Comparison of ENCODE assay signal across 1 cellular context in the genomic region with DNA sequence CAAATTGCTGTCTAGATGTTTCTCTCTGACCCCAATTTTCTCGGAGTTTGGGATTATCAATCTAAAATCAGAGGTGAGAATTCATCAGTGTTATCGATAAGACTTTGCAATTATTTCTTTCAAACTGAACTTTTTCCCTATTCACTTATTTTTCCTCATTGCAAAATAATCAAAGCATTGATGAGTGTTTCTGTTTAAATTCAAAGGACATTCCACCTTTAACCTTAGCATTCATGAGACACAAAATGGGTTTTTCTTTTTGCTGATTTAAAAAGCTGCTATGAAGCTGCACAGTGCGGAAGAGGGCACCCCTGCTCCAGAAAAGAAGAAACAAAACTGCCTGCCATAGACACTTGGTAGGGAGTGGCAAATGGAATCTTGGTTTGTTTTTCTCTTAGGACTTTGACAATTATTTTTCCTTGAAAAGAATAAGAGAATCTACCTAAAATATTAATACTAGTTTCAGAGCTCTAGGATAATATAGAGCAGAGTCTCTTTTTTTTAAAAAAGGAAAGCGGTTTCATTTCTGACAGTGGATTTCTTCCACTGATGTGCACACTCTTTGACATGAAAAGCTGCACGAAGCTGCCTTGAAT.
TF ChIP-seq lines count a peak whose summit lies in the region.

No MANE protein-coding gene starts in this region.

TF ChIP-seq in K562, 482 proteins besides CTCF, POLR2A, EP300 and RAD21 (continued from another document and continues in another):
- TF ChIP-seq, protein P1, sequence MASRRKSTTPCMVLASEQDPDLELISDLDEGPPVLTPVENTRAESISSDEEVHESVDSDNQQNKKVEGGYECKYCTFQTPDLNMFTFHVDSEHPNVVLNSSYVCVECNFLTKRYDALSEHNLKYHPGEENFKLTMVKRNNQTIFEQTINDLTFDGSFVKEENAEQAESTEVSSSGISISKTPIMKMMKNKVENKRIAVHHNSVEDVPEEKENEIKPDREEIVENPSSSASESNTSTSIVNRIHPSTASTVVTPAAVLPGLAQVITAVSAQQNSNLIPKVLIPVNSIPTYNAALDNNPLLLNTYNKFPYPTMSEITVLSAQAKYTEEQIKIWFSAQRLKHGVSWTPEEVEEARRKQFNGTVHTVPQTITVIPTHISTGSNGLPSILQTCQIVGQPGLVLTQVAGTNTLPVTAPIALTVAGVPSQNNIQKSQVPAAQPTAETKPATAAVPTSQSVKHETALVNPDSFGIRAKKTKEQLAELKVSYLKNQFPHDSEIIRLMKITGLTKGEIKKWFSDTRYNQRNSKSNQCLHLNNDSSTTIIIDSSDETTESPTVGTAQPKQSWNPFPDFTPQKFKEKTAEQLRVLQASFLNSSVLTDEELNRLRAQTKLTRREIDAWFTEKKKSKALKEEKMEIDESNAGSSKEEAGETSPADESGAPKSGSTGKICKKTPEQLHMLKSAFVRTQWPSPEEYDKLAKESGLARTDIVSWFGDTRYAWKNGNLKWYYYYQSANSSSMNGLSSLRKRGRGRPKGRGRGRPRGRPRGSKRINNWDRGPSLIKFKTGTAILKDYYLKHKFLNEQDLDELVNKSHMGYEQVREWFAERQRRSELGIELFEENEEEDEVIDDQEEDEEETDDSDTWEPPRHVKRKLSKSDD (conservative IDR thresholded peaks at IDR 0.05; ENCODE audit: low read length), result no peak
- TF ChIP-seq OTX1 (CRISPR knock-in tag; IDR thresholded peaks at IDR 0.05), result 0 out of 2 replicates have a peak, but pooled peaks have one; percentile 67
- TF ChIP-seq, protein P2, sequence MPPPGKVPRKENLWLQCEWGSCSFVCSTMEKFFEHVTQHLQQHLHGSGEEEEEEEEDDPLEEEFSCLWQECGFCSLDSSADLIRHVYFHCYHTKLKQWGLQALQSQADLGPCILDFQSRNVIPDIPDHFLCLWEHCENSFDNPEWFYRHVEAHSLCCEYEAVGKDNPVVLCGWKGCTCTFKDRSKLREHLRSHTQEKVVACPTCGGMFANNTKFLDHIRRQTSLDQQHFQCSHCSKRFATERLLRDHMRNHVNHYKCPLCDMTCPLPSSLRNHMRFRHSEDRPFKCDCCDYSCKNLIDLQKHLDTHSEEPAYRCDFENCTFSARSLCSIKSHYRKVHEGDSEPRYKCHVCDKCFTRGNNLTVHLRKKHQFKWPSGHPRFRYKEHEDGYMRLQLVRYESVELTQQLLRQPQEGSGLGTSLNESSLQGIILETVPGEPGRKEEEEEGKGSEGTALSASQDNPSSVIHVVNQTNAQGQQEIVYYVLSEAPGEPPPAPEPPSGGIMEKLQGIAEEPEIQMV (tag; conservative IDR thresholded peaks at IDR 0.05; ENCODE audit: low read depth), result peak; percentile 67; the same call in 1 of the 2 replicates
- no peak for TF ChIP-seq CC2D1A (IDR thresholded peaks at IDR 0.05)
- no peak for TF ChIP-seq GATAD2A (IDR thresholded peaks at IDR 0.05)
- TF ChIP-seq NR2F6 (CRISPR knock-in tag; IDR thresholded peaks at IDR 0.05), result peak; percentile 93
- no peak for TF ChIP-seq ZKSCAN8 (CRISPR knock-in tag; IDR thresholded peaks at IDR 0.05)
- no peak for TF ChIP-seq HDAC6 (IDR thresholded peaks at IDR 0.05; ENCODE audit: low read depth, low read length)
- TF ChIP-seq ZNF124 (CRISPR knock-in tag; IDR thresholded peaks at IDR 0.05), result no peak
- no peak for TF ChIP-seq ETS2 (tag; IDR thresholded peaks at IDR 0.05; ENCODE audit: borderline replicate concordance, poor library complexity, severe bottlenecking)
- TF ChIP-seq ZNF780A (CRISPR knock-in tag; IDR thresholded peaks at IDR 0.05), result no peak
- TF ChIP-seq, protein P3, sequence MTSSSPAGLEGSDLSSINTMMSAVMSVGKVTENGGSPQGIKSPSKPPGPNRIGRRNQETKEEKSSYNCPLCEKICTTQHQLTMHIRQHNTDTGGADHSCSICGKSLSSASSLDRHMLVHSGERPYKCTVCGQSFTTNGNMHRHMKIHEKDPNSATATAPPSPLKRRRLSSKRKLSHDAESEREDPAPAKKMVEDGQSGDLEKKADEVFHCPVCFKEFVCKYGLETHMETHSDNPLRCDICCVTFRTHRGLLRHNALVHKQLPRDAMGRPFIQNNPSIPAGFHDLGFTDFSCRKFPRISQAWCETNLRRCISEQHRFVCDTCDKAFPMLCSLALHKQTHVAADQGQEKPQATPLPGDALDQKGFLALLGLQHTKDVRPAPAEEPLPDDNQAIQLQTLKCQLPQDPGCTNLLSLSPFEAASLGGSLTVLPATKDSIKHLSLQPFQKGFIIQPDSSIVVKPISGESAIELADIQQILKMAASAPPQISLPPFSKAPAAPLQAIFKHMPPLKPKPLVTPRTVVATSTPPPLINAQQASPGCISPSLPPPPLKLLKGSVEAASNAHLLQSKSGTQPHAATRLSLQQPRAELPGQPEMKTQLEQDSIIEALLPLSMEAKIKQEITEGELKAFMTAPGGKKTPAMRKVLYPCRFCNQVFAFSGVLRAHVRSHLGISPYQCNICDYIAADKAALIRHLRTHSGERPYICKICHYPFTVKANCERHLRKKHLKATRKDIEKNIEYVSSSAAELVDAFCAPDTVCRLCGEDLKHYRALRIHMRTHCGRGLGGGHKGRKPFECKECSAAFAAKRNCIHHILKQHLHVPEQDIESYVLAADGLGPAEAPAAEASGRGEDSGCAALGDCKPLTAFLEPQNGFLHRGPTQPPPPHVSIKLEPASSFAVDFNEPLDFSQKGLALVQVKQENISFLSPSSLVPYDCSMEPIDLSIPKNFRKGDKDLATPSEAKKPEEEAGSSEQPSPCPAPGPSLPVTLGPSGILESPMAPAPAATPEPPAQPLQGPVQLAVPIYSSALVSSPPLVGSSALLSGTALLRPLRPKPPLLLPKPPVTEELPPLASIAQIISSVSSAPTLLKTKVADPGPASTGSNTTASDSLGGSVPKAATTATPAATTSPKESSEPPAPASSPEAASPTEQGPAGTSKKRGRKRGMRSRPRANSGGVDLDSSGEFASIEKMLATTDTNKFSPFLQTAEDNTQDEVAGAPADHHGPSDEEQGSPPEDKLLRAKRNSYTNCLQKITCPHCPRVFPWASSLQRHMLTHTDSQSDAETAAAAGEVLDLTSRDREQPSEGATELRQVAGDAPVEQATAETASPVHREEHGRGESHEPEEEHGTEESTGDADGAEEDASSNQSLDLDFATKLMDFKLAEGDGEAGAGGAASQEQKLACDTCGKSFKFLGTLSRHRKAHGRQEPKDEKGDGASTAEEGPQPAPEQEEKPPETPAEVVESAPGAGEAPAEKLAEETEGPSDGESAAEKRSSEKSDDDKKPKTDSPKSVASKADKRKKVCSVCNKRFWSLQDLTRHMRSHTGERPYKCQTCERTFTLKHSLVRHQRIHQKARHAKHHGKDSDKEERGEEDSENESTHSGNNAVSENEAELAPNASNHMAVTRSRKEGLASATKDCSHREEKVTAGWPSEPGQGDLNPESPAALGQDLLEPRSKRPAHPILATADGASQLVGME (CRISPR knock-in tag; IDR thresholded peaks at IDR 0.05), result no peak
- TF ChIP-seq, protein P4, sequence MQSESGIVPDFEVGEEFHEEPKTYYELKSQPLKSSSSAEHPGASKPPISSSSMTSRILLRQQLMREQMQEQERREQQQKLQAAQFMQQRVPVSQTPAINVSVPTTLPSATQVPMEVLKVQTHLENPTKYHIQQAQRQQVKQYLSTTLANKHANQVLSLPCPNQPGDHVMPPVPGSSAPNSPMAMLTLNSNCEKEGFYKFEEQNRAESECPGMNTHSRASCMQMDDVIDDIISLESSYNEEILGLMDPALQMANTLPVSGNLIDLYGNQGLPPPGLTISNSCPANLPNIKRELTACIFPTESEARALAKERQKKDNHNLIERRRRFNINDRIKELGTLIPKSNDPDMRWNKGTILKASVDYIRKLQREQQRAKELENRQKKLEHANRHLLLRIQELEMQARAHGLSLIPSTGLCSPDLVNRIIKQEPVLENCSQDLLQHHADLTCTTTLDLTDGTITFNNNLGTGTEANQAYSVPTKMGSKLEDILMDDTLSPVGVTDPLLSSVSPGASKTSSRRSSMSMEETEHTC (IDR thresholded peaks at IDR 0.05), result no peak
- no peak for TF ChIP-seq SIX5 (IDR thresholded peaks at IDR 0.05; ENCODE audit: borderline replicate concordance in 1 of 2, insufficient read depth in 1 of 2, low read depth in 1 of 2, low read length in 2 of 2)
- no peak for TF ChIP-seq PRDM10 (IDR thresholded peaks at IDR 0.05; ENCODE audit: partially characterized antibody)
- no peak for TF ChIP-seq MAFG (tag; conservative IDR thresholded peaks at IDR 0.05)
- TF ChIP-seq TAF15 (IDR thresholded peaks at IDR 0.05; ENCODE audit: low read depth, low read length), result no peak
- no peak for TF ChIP-seq WHSC1 (IDR thresholded peaks at IDR 0.05; ENCODE audit: low read length)
- TF ChIP-seq, protein P5, sequence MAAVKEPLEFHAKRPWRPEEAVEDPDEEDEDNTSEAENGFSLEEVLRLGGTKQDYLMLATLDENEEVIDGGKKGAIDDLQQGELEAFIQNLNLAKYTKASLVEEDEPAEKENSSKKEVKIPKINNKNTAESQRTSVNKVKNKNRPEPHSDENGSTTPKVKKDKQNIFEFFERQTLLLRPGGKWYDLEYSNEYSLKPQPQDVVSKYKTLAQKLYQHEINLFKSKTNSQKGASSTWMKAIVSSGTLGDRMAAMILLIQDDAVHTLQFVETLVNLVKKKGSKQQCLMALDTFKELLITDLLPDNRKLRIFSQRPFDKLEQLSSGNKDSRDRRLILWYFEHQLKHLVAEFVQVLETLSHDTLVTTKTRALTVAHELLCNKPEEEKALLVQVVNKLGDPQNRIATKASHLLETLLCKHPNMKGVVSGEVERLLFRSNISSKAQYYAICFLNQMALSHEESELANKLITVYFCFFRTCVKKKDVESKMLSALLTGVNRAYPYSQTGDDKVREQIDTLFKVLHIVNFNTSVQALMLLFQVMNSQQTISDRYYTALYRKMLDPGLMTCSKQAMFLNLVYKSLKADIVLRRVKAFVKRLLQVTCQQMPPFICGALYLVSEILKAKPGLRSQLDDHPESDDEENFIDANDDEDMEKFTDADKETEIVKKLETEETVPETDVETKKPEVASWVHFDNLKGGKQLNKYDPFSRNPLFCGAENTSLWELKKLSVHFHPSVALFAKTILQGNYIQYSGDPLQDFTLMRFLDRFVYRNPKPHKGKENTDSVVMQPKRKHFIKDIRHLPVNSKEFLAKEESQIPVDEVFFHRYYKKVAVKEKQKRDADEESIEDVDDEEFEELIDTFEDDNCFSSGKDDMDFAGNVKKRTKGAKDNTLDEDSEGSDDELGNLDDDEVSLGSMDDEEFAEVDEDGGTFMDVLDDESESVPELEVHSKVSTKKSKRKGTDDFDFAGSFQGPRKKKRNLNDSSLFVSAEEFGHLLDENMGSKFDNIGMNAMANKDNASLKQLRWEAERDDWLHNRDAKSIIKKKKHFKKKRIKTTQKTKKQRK (IDR thresholded peaks at IDR 0.05; ENCODE audit: borderline replicate concordance, low read depth, low read length), result no peak
- no peak for TF ChIP-seq ZNF174 (CRISPR knock-in tag; IDR thresholded peaks at IDR 0.05)
- no peak for TF ChIP-seq CEBPB (tag; IDR thresholded peaks at IDR 0.05)
- TF ChIP-seq ZBTB11 (CRISPR knock-in tag; IDR thresholded peaks at IDR 0.05), result no peak
- TF ChIP-seq NFIX (CRISPR knock-in tag; IDR thresholded peaks at IDR 0.05; ENCODE audit: low read depth), result no peak
- TF ChIP-seq MYNN (IDR thresholded peaks at IDR 0.05), result no peak
- TF ChIP-seq MYNN (CRISPR knock-in tag; IDR thresholded peaks at IDR 0.05), result no peak
- no peak for TF ChIP-seq ZNF232 (CRISPR knock-in tag; IDR thresholded peaks at IDR 0.05)
- TF ChIP-seq HEY1 (CRISPR knock-in tag; IDR thresholded peaks at IDR 0.05; ENCODE audit: borderline replicate concordance), result 0 out of 2 replicates have a peak, but pooled peaks have one; percentile 5
- TF ChIP-seq PYGO2 (tag; IDR thresholded peaks at IDR 0.05), result peak; percentile 24; the same call in 1 of the 2 replicates
- no peak; the same call in 1 of the 2 replicates for TF ChIP-seq CGGBP1 (CRISPR knock-in tag; IDR thresholded peaks at IDR 0.05)
- TF ChIP-seq ZNF668 (CRISPR knock-in tag; IDR thresholded peaks at IDR 0.05), result peak; percentile 18; the same call in 1 of the 2 replicates
- TF ChIP-seq ARID2 (IDR thresholded peaks at IDR 0.05), result no peak
- no peak; a peak in 2 of 4 replicates for TF ChIP-seq TEAD1 (CRISPR knock-in tag; IDR thresholded peaks at IDR 0.05)
